Comparison of ENCODE assay signal across 10 cellular contexts in genomic region chr20:48791014-48791413, GRCh38. TPM values are rescaled to one million over a fixed set of nuclear protein-coding genes. Genes with fewer than 3 reads are reported as not detected.
DNase-seq lines count a peak whose midpoint lies in the region; ATAC-seq and TF ChIP-seq lines count a peak whose summit lies in the region.
"Had no signal": no experiment of that assay in that cellular context is flagged by ENCODE, and none has a peak within 500 bp of the region (broad histone marks: within the 10 kb centered on the region; RNA-seq: fewer than 3 reads in every experiment).

No MANE protein-coding gene starts in this region.

- no peaks in the 10 kb centered on the region for H3F3A ChIP-seq in Loucy (ENCODE audit: low read depth)

- H3K4me1 ChIP-seq in Loucy (ENCODE audit: insufficient read depth, low read length, poor library complexity, severe bottlenecking) (peaks cover 12% of the 10 kb centered on the region), OCI-LY3 (ENCODE audit: low read length) (peaks cover 30% of the 10 kb centered on the region), foreskin keratinocyte (no peaks in the 10 kb centered on the region)

- TF ChIP-seq CTCF in CD14-positive monocyte (IDR thresholded peaks at IDR 0.05) = no peak
- TF ChIP-seq CTCF in Loucy (conservative IDR thresholded peaks at IDR 0.05; ENCODE audit: low read length) = peak; percentile 30; the same call in 1 of the 2 replicates
- TF ChIP-seq CTCF in OCI-LY3 (IDR thresholded peaks at IDR 0.05; ENCODE audit: low read depth, low read length) = peak; percentile 17
- no peak for TF ChIP-seq CTCF in foreskin keratinocyte (conservative IDR thresholded peaks at IDR 0.05)

- peaks cover 0 to 1% (median 0%) of the 10 kb centered on the region in 7 donors for H3K9me3 Mint-ChIP-seq in CD14-positive monocyte

- no peaks in the 10 kb centered on the region for H3K9me2 ChIP-seq in Loucy (replicated peaks; ENCODE audit: low read depth, low read length)

- H3K4me3 ChIP-seq in Loucy (ENCODE audit: low read length, poor library complexity, severe bottlenecking) (no peak overlapping the region), OCI-LY3 (ENCODE audit: low read length) (no peak overlapping the region)
- H3K4me3 ChIP-seq: upper lobe of right lung had no signal

- no peaks in the 10 kb centered on the region for H3K9me3 ChIP-seq in Loucy (ENCODE audit: insufficient read depth, low read depth, low read length)
- H3K9me3 ChIP-seq in OCI-LY3 (ENCODE audit: insufficient read depth, low read length) = no peaks in the 10 kb centered on the region
- H3K9me3 ChIP-seq: upper lobe of right lung had no signal

- H2AFZ ChIP-seq in Loucy (ENCODE audit: low read length) (no peak overlapping the region), OCI-LY3 (ENCODE audit: low read depth, low read length) (no peak overlapping the region)

- H3K9ac ChIP-seq in Loucy (ENCODE audit: low read depth, low read length, poor library complexity, severe bottlenecking) (no peak overlapping the region), OCI-LY3 (ENCODE audit: low read length) (no peak overlapping the region)

- H3K27me3 ChIP-seq in Loucy (ENCODE audit: insufficient read depth, low read length, poor library complexity, severe bottlenecking) = no peaks in the 10 kb centered on the region
- no peaks in the 10 kb centered on the region for H3K27me3 ChIP-seq in OCI-LY3 (ENCODE audit: low read depth, low read length)
- H3K27me3 ChIP-seq in layer of hippocampus (ENCODE audit: control insufficient read depth, insufficient read depth, low read length) = no peaks in the 10 kb centered on the region
- H3K27me3 ChIP-seq in foreskin keratinocyte = peaks cover 28% of the 10 kb centered on the region
- H3K27me3 ChIP-seq: upper lobe of right lung had no signal

- H4K20me1 ChIP-seq in Loucy (ENCODE audit: insufficient read depth, low read length, poor library complexity, severe bottlenecking) = peaks cover 5% of the 10 kb centered on the region
- peaks cover 15% of the 10 kb centered on the region for H4K20me1 ChIP-seq in OCI-LY3 (ENCODE audit: insufficient read depth, low read length)

- H3K4me2 ChIP-seq in Loucy (ENCODE audit: low read depth, low read length, poor library complexity, severe bottlenecking) (no peak overlapping the region), OCI-LY3 (ENCODE audit: low read length) (no peak overlapping the region)

- H3K36me3 ChIP-seq in Loucy (ENCODE audit: insufficient read depth, low read length) = no peaks in the 10 kb centered on the region
- H3K36me3 ChIP-seq in OCI-LY3 (replicated peaks; ENCODE audit: low read depth, low read length) = peaks cover 4% of the 10 kb centered on the region
- H3K36me3 ChIP-seq: upper lobe of right lung had no signal

- peak; percentile 35 for DNase-seq in CD14-positive monocyte (ENCODE audit: low spot score)
- DNase-seq in foreskin keratinocyte = no peak
- DNase-seq in NK-92 (lab: John Stamatoyannopoulos, UW; ENCODE audit: unreplicated experiment) = no peak
- no peak for DNase-seq in H4 (ENCODE audit: low spot score)

- H3K27ac ChIP-seq in OCI-LY3 (ENCODE audit: low read length) = no peak overlapping the region
- H3K27ac ChIP-seq in layer of hippocampus (ENCODE audit: low read depth, low read length) = peak overlapping the region; percentile 0
- H3K27ac ChIP-seq in foreskin keratinocyte = no peak overlapping the region
- H3K27ac ChIP-seq: upper lobe of right lung had no signal

- H3K4me3 Mint-ChIP-seq in CD14-positive monocyte = no peak overlapping the region

- H3K27ac Mint-ChIP-seq in CD14-positive monocyte = peak overlapping the region in 4 of 7 donors; percentile 46 to 98 (median 66)

- H3K27me3 Mint-ChIP-seq in CD14-positive monocyte (ENCODE audit: low read depth in 3 of 3) = peaks cover 0 to 5% (median 2%) of the 10 kb centered on the region in 3 donors

- intact Hi-C loops in CD14-positive monocyte (cut with micrococcal nuclease) = no loop called here

- peaks cover 71% of the 10 kb centered on the region for H3K79me2 ChIP-seq in Loucy (ENCODE audit: insufficient read depth, low read length)
- 0 out of 2 replicates have a peak, but pooled peaks cover 2% of the 10 kb centered on the region for H3K79me2 ChIP-seq in OCI-LY3 (ENCODE audit: low read length)

- H3K4me1 Mint-ChIP-seq in CD14-positive monocyte = peaks cover 90% of the 10 kb centered on the region

- H3K36me3 Mint-ChIP-seq in CD14-positive monocyte = peaks cover 28 to 39% of the 10 kb centered on the region in 2 donors

- ATAC-seq in foreskin keratinocyte = no peak
- ATAC-seq in HG03280 (IDR thresholded peaks at IDR 0.05; ENCODE audit: unreplicated experiment) = no peak
- ATAC-seq: HCT116, upper lobe of right lung had no signal

RNA-seq across cellular contexts. Expression of gene PREX1, which starts 36.8 kb away (rescaled TPM):
- polyA plus RNA-seq in CD14-positive monocyte (10 to 100 TPM; 24.3 to 27.5 TPM), foreskin keratinocyte (0.31 and 0.62 TPM in 2 replicates)
- 0.49 and 1.3 TPM in 2 replicates for total RNA-seq in foreskin keratinocyte
- 2.8 and 3.1 TPM in 2 replicates for total RNA-seq in H4 (2014; rRNA removed; shearing (Covaris generic))

Comparison
In these comparisons a context has a peak if more than half of its experiments do, and no peak if none do; other contexts are left out.
1. CTCF ChIP-seq: peak in Loucy (single experiment) and OCI-LY3 (single experiment); none in CD14-positive monocyte (single experiment) and foreskin keratinocyte (single experiment).